In genomic region chr1:115643219-115643618, GRCh38 we compare ENCODE assay signal across 8 cellular contexts. TPM values are rescaled to one million over a fixed set of nuclear protein-coding genes. Genes with fewer than 3 reads are reported as not detected.
DNase-seq lines count a peak whose midpoint lies in the region; ATAC-seq, FAIRE-seq and TF ChIP-seq lines count a peak whose summit lies in the region.

No MANE protein-coding gene starts in this region.

- no peak overlapping the region for H2BK5ac ChIP-seq in H1 (ENCODE audit: low read depth, low read length)

- H3K9ac ChIP-seq in H1 (replicated peaks in 1 of 4; ENCODE audit: extremely low read depth in 1 of 4, low read depth in 3 of 4, low read length in 3 of 4): no peak overlapping the region

- no peaks in the 10 kb centered on the region for H3K27me3 ChIP-seq in CD4-positive, alpha-beta memory T cell (ENCODE audit: insufficient read depth, low read length)
- no peaks in the 10 kb centered on the region; a peak in 2 of 7 replicates for H3K27me3 ChIP-seq in H1 (replicated peaks in 1 of 4; ENCODE audit: control insufficient read depth in 3 of 4, extremely low read depth in 1 of 4, insufficient read depth in 3 of 4, low read length in 3 of 4)
- H3K27me3 ChIP-seq in neuron (ENCODE audit: insufficient read depth, low read length): no peaks in the 10 kb centered on the region

- peaks cover 0 to 9% of the 10 kb centered on the region in 2 donors for H3K36me3 Mint-ChIP-seq in CD4-positive, alpha-beta memory T cell

- no peaks in the 10 kb centered on the region for H3K36me3 ChIP-seq in CD4-positive, alpha-beta memory T cell (ENCODE audit: insufficient read depth, low read length)
- H3K36me3 ChIP-seq in H1 (ENCODE audit: control insufficient read depth in 2 of 4, insufficient read depth in 4 of 4, low read length in 3 of 4): no peaks in the 10 kb centered on the region
- no peaks in the 10 kb centered on the region for H3K36me3 ChIP-seq in neuron (ENCODE audit: insufficient read depth, low read length)

- TF ChIP-seq RAD21 in H1 (IDR thresholded peaks at IDR 0.05 in 1 of 2, conservative IDR thresholded peaks at IDR 0.05 in 1 of 2; ENCODE audit: low read depth in 2 of 2, low read length in 2 of 2): no peak

- H3K79me1 ChIP-seq in H1 (ENCODE audit: low read depth, low read length): 0 out of 2 replicates have a peak, but pooled peaks cover 3% of the 10 kb centered on the region

- DNase-seq in CD4-positive, alpha-beta memory T cell: no peak
- DNase-seq in NCI-H1105 (lab: John Stamatoyannopoulos, UW) (peak; percentile 9), H1 (ENCODE audit: low read depth in 1 of 2, low spot score in 2 of 2) (no peak), NCI-H82 treated with DMSO at 0.1 percent for 48 hours (lab: John Stamatoyannopoulos, UW; ENCODE audit: unreplicated experiment) (no peak), HPDE6-E6E7 (ENCODE audit: extremely low spot score) (no peak), GM12892 (ENCODE audit: insufficient read length) (no peak)

- no peak overlapping the region for H3K23ac ChIP-seq in H1 (ENCODE audit: insufficient read length)

- H3K9me3 ChIP-seq in CD4-positive, alpha-beta memory T cell (ENCODE audit: control insufficient read depth in 1 of 2, low read length in 2 of 2): no peaks in the 10 kb centered on the region
- H3K9me3 ChIP-seq in H1 (ENCODE audit: insufficient read depth in 2 of 2, low read depth in 1 of 2, low read length in 1 of 2): peaks cover 6 to 9% of the 10 kb centered on the region in 2 experiments; a peak in 2 of 4 replicates
- H3K9me3 ChIP-seq in neuron (ENCODE audit: low read length): peaks cover 7% of the 10 kb centered on the region

- H2BK20ac ChIP-seq in H1 (ENCODE audit: low read length): no peak overlapping the region

- H2AFZ ChIP-seq in H1 (ENCODE audit: low read length): no peak overlapping the region
- H2AFZ ChIP-seq in neuron (ENCODE audit: low read depth, low read length): peak overlapping the region; percentile 100

- peaks cover 10 to 18% (median 13%) of the 10 kb centered on the region in 4 donors for H3K4me1 Mint-ChIP-seq in CD4-positive, alpha-beta memory T cell

- peaks cover 0 to 4% of the 10 kb centered on the region in 2 experiments for H4K20me1 ChIP-seq in H1 (replicated peaks in 1 of 2; ENCODE audit: control insufficient read depth in 1 of 2, insufficient read depth in 2 of 2, low read length in 2 of 2)

- no peak overlapping the region for H3K27ac ChIP-seq in CD4-positive, alpha-beta memory T cell (ENCODE audit: low read depth, low read length)
- no peak overlapping the region for H3K27ac ChIP-seq in H1 (ENCODE audit: low read depth, low read length)

- CTCF ChIA-PET in CD4-positive, alpha-beta memory T cell (lab: Charles Lee; ENCODE audit: partially characterized antibody): interaction anchor here (0.9 kb wide), 1 partner anchor 11 kb away, joined by 3 read pairs; no protein-coding TSS in a partner anchor
- CTCF ChIA-PET in H1 (lab: Charles Lee; ENCODE audit: partially characterized antibody): interaction anchor here (0.6 to 1.7 kb wide), 6 partner anchors 17 to 469 kb away, joined by 3 to 7 read pairs (median 4); no protein-coding TSS in a partner anchor

- POLR2A ChIA-PET in CD4-positive, alpha-beta memory T cell (lab: Charles Lee; ENCODE audit: partially characterized antibody): no interaction called here
- POLR2A ChIA-PET in H1 (lab: Charles Lee; ENCODE audit: partially characterized antibody): interaction anchor here (0.6 to 2.5 kb wide), 3 partner anchors 11 to 114 kb away, joined by 3 to 10 read pairs (median 3); no protein-coding TSS in a partner anchor

- no peak overlapping the region for H2BK15ac ChIP-seq in H1 (ENCODE audit: low read length)

- no peak overlapping the region for H2BK120ac ChIP-seq in H1 (replicated peaks; ENCODE audit: low read depth, low read length)

- 66% methylated on average over 4 of the region's 4 CpGs; no CpG with 5 or more reads in 1 of the 2 experiments for WGBS in H1 (ENCODE audit: extremely low coverage in 1 of 2, insufficient coverage in 1 of 2, insufficient read length in 1 of 2, insufficient replicate concordance in 2 of 2, low coverage in 1 of 2, low lambda C conversion rate in 2 of 2, missing lambda C conversion rate in 1 of 2), 2 experiments

- H3K4ac ChIP-seq in H1 (replicated peaks; ENCODE audit: insufficient read length, low read depth, low read length): no peak overlapping the region

- H3K4me3 ChIP-seq in CD4-positive, alpha-beta memory T cell (ENCODE audit: low read length in 2 of 2): peak overlapping the region in 1 of 2 donors; percentile 57
- H3K4me3 ChIP-seq in H1 (ENCODE audit: extremely low read depth in 1 of 4, insufficient read depth in 2 of 4, low read depth in 3 of 4, low read length in 4 of 4): peak overlapping the region; percentile 67 to 98 (median 72); a peak in 7 of 8 replicates
- H3K4me3 ChIP-seq in neuron (ENCODE audit: low read length): peak overlapping the region; percentile 92

- no peak overlapping the region for H2AK5ac ChIP-seq in H1 (ENCODE audit: low read depth, low read length)

- H3K4me2 ChIP-seq in H1 (ENCODE audit: insufficient read depth in 1 of 2, low read depth in 2 of 2, low read length in 2 of 2): peak overlapping the region; percentile 61 to 78

- H4K5ac ChIP-seq in H1 (ENCODE audit: insufficient read length, low read depth, low read length): no peak overlapping the region

- no peak overlapping the region for H3K56ac ChIP-seq in H1 (replicated peaks; ENCODE audit: insufficient read length, low read depth, low read length)

- no peak overlapping the region for H3K18ac ChIP-seq in H1 (ENCODE audit: extremely low read depth, low read length)

- H4K8ac ChIP-seq in H1 (ENCODE audit: extremely low read depth, insufficient read depth, low read length): no peak overlapping the region

- H3K23me2 ChIP-seq in H1 (ENCODE audit: low read depth, low read length): peaks cover 8% of the 10 kb centered on the region

- peaks cover 28% of the 10 kb centered on the region for H3K4me1 ChIP-seq in CD4-positive, alpha-beta memory T cell (ENCODE audit: insufficient read depth, low read length)
- H3K4me1 ChIP-seq in H1 (replicated peaks in 1 of 4; ENCODE audit: control insufficient read depth in 3 of 4, insufficient read depth in 4 of 4, low read length in 3 of 4): peaks cover under 1 to 17% (median 8%) of the 10 kb centered on the region in 4 experiments; a peak in 4 of 7 replicates
- H3K4me1 ChIP-seq in neuron (ENCODE audit: insufficient read depth, low read length): peaks cover 10% of the 10 kb centered on the region

- intact Hi-C loops in CD4-positive, alpha-beta memory T cell (cut with micrococcal nuclease): no loop called here

- peak overlapping the region in 1 of 7 donors; percentile 29 for H3K27ac Mint-ChIP-seq in CD4-positive, alpha-beta memory T cell

- no peak for ATAC-seq in activated CD4-positive, CD25-positive, alpha-beta regulatory T cell treated with anti-CD3 and anti-CD28 coated beads, Interleukin-2, amount 50 U/mL, for 24 hours

- H3K79me2 ChIP-seq in H1 (ENCODE audit: control insufficient read depth in 1 of 2, insufficient read depth in 2 of 2, low read length in 2 of 2): peaks cover 10 to 54% of the 10 kb centered on the region in 2 experiments; a peak in 3 of 4 replicates

- H4K91ac ChIP-seq in H1 (replicated peaks; ENCODE audit: insufficient read length, low read length): no peak overlapping the region

- TF ChIP-seq EP300 in H1 (IDR thresholded peaks at IDR 0.05; ENCODE audit: borderline replicate concordance in 1 of 2, low read depth in 2 of 2, low read length in 2 of 2): no peak

- no peak for TF ChIP-seq CTCF in H1 (IDR thresholded peaks at IDR 0.05; ENCODE audit: control extremely low read depth in 1 of 3, insufficient read depth in 1 of 3, low read depth in 1 of 3, low read length in 3 of 3)

- FAIRE-seq in H1 (lab: Jason Lieb, UNC) (no peak), GM12892 (lab: Jason Lieb, UNC) (no peak)

- peaks cover 0 to 21% (median 9%) of the 10 kb centered on the region in 8 donors for H3K9me3 Mint-ChIP-seq in CD4-positive, alpha-beta memory T cell

- H3K27me3 Mint-ChIP-seq in CD4-positive, alpha-beta memory T cell: peaks cover 7 to 9% of the 10 kb centered on the region in 2 donors

- H3K14ac ChIP-seq in H1 (ENCODE audit: insufficient read length): no peak overlapping the region

- H2BK12ac ChIP-seq in H1 (ENCODE audit: low read depth, low read length): no peak overlapping the region

- TF ChIP-seq POLR2A in H1 (IDR thresholded peaks at IDR 0.05; ENCODE audit: control extremely low read depth in 1 of 2, low read depth in 2 of 2, low read length in 2 of 2) (no peak), GM12892 (IDR thresholded peaks at IDR 0.05; ENCODE audit: low read depth, low read length) (no peak)

- H3K4me3 Mint-ChIP-seq in CD4-positive, alpha-beta memory T cell: peak overlapping the region; percentile 80 to 87 (median 84)

TF ChIP-seq in H1, 55 proteins besides CTCF, POLR2A, EP300 and RAD21 (continues in another document):
- TF ChIP-seq BCL11A (IDR thresholded peaks at IDR 0.05; ENCODE audit: low read depth in 2 of 2, low read length in 2 of 2) (no peak), GTF2F1 (IDR thresholded peaks at IDR 0.05; ENCODE audit: borderline replicate concordance, low read depth, low read length) (no peak), SP4 (IDR thresholded peaks at IDR 0.05; ENCODE audit: low read length) (no peak), SIX5 (IDR thresholded peaks at IDR 0.05; ENCODE audit: low read depth, low read length) (no peak), ATF2 (IDR thresholded peaks at IDR 0.05; ENCODE audit: low read length) (no peak)

RNA-seq across cellular contexts. Expression of gene VANGL1, which starts 1.4 kb away (rescaled TPM):
- 1 to 10 TPM; 1.5 to 1.9 TPM for total RNA-seq in CD4-positive, alpha-beta memory T cell
- 1 to 10 TPM; 1.6 to 2.3 TPM for polyA plus RNA-seq in CD4-positive, alpha-beta memory T cell
- total RNA-seq in H1 (2021; fragmentation: NEBNext Ultra II Directional; extraction: Animal tissue kit (Norgen Biotek cat#: 25700)): 13.4 and 14.6 TPM in 2 replicates
- 9.4 and 9.7 TPM in 2 replicates for polyA plus RNA-seq in H1 (2011; rRNA removed)
- 8.7 TPM for polyA plus RNA-seq in H1 (2011; cell fraction: cytosol; rRNA removed)
- 8.4 TPM for polyA plus RNA-seq in H1 (2011; cell fraction: nucleus; rRNA removed)
- 9.1 to 12.9 TPM (median 11.1 TPM) in 4 replicates for polyA plus RNA-seq in H1 (2012, experiment 1 of 2)
- 5.0 TPM for polyA plus RNA-seq in H1 (2012, experiment 2 of 2)
- polyA plus RNA-seq in H1 (2013, experiment 1 of 2): 14.6 TPM
- 18.0 TPM for polyA plus RNA-seq in H1 (2013, experiment 2 of 2)
- 16.0 and 22.8 TPM in 2 replicates for polyA minus RNA-seq in H1 (2011; rRNA and poly(A)+ RNA removed)
- polyA minus RNA-seq in H1 (2011; cell fraction: cytosol; rRNA and poly(A)+ RNA removed): 14.3 TPM
- polyA minus RNA-seq in H1 (2011; cell fraction: nucleus; rRNA and poly(A)+ RNA removed): 10.1 TPM
- 2.0 TPM for polyA plus RNA-seq in GM12892 (2012; ENCODE audit: missing spikeins)
